Comparison of ENCODE assay signal across 17 cellular contexts in the genomic region with DNA sequence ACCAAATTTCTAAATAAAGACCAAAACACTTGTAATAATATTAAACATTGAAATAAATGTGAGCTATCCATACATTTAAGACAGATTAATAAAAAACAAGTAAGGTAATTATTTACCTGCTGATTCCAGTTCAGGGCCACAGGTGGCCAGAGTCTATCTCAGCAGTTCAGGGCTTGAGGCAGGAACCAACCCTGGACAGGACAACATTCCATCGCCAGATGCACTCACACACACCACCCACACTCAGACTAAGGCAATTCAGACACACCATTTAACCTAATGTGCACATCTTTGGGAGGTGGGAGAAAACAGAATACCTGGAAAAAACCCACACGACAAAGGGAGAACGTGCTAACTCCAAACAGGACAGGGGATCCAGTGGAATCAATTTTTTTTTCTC.
"Had no signal": no experiment of that assay in that cellular context is flagged by ENCODE, and none has a peak within 500 bp of the region (broad histone marks: within the 10 kb centered on the region; RNA-seq: fewer than 3 reads in every experiment).

No MANE protein-coding gene starts in this region.

- H3K27me3 ChIP-seq: dorsolateral prefrontal cortex, esophagus muscularis mucosa, gastrocnemius medialis, heart right ventricle, left lung, right atrium auricular region had no signal

- FAIRE-seq: keratinocyte, urothelium cell line had no signal

- H3K9me3 ChIP-seq: esophagus muscularis mucosa, gastrocnemius medialis, lower lobe of right lung, right atrium auricular region had no signal

- H3K4me3 ChIP-seq: dorsolateral prefrontal cortex, esophagus muscularis mucosa, gastrocnemius medialis, heart right ventricle, left lung, lower lobe of right lung, right atrium auricular region, smooth muscle cell had no signal

- H3K4me2 ChIP-seq: smooth muscle cell had no signal

- DNase-seq: cortex of kidney; dorsolateral prefrontal cortex; effector CD8-positive, alpha-beta T cell; gastrocnemius medialis; heart right ventricle; left lung; lower lobe of right lung; mesendoderm; naive thymus-derived CD4-positive, alpha-beta T cell; nephron progenitor cell; stimulated activated CD4-positive, alpha-beta T cell treated with anti-CD3 and anti-CD28 coated beads, Interleukin-2, amount 100 ng/mL, for 48 hours; stimulated activated naive CD4-positive, alpha-beta T cell treated with Interleukin-2 at 50 U/mL for 16 hours had no signal

- H3K4me1 ChIP-seq: esophagus muscularis mucosa, gastrocnemius medialis, heart right ventricle, left lung, lower lobe of right lung, right atrium auricular region had no signal

- H3K36me3 ChIP-seq: esophagus muscularis mucosa, gastrocnemius medialis, heart right ventricle, left lung, lower lobe of right lung, right atrium auricular region had no signal

- H3K27ac ChIP-seq: dorsolateral prefrontal cortex, esophagus muscularis mucosa, gastrocnemius medialis, heart right ventricle, left lung, lower lobe of right lung, right atrium auricular region had no signal

- ATAC-seq: gastrocnemius medialis; heart right ventricle; left lung; lower lobe of right lung; naive thymus-derived CD4-positive, alpha-beta T cell had no signal
